26 cellular contexts compared by ENCODE assay signal in genomic region chr18:78629426-78629825, GRCh38.
"Had no signal": no experiment of that assay in that cellular context is flagged by ENCODE, and none has a peak within 500 bp of the region (broad histone marks: within the 10 kb centered on the region; RNA-seq: fewer than 3 reads in every experiment).

No MANE protein-coding gene starts in this region.

- H3K27me3 ChIP-seq: neural progenitor cell, ovary, testis, thyroid gland had no signal

- H3K4me2 ChIP-seq: neural progenitor cell had no signal

- H2AFZ ChIP-seq: neural progenitor cell had no signal

- H3K27ac Mint-ChIP-seq: naive B cell; natural killer cell; nephron progenitor cell; neural progenitor cell; stimulated activated effector memory CD8-positive, alpha-beta T cell treated with anti-CD3 and anti-CD28 coated beads, Interleukin-12 subunit alpha, Interleukin-12 subunit beta, amount 100 ng/mL, for 72 hours; stimulated activated naive CD8-positive, alpha-beta T cell treated with anti-CD3 and anti-CD28 coated beads, Interleukin-15, amount 100 ng/mL, for 72 hours had no signal

- H3K9me3 Mint-ChIP-seq: natural killer cell had no signal

- H3K27ac ChIP-seq: lower lobe of right lung, neural progenitor cell, ovary, prostate gland, spleen, testis, thyroid gland, upper lobe of right lung had no signal

- DNase-seq: hippocampal formation; kidney glomerular epithelial cell; left cardiac atrium; lower lobe of right lung; mammary epithelial cell; mesenchymal stem cell; naive B cell; natural killer cell; nephron progenitor cell; ovary; retina; right cardiac atrium; small intestine; spleen; stimulated activated CD4-positive, alpha-beta T cell treated with anti-CD3 and anti-CD28 coated beads, Interleukin-4, amount 100 ng/mL, for 24 hours; stimulated activated naive CD4-positive, alpha-beta T cell treated with Interleukin-2 at 50 U/mL for 16 hours; stimulated activated naive CD8-positive, alpha-beta T cell treated with anti-CD3 and anti-CD28 coated beads, Interleukin-15, amount 100 ng/mL, for 72 hours; testis; thyroid gland; trophoblast cell; upper lobe of right lung had no signal

- H3K36me3 Mint-ChIP-seq: natural killer cell; stimulated activated effector memory CD8-positive, alpha-beta T cell treated with anti-CD3 and anti-CD28 coated beads, Interleukin-12 subunit alpha, Interleukin-12 subunit beta, amount 100 ng/mL, for 72 hours had no signal

- ATAC-seq: left cardiac atrium; left lobe of liver; lower lobe of right lung; natural killer cell; right cardiac atrium; sciatic nerve; stimulated activated effector memory CD8-positive, alpha-beta T cell treated with anti-CD3 and anti-CD28 coated beads, Interleukin-12 subunit alpha, Interleukin-12 subunit beta, amount 100 ng/mL, for 72 hours; stimulated activated naive CD8-positive, alpha-beta T cell treated with anti-CD3 and anti-CD28 coated beads, Interleukin-15, amount 100 ng/mL, for 72 hours; upper lobe of right lung had no signal

- H3K4me1 ChIP-seq: lower lobe of right lung, prostate gland, spleen, testis, thyroid gland, upper lobe of right lung had no signal

- H3K4me3 Mint-ChIP-seq: naive B cell; natural killer cell; nephron progenitor cell; neural progenitor cell; stimulated activated effector memory CD8-positive, alpha-beta T cell treated with anti-CD3 and anti-CD28 coated beads, Interleukin-12 subunit alpha, Interleukin-12 subunit beta, amount 100 ng/mL, for 72 hours; stimulated activated naive CD8-positive, alpha-beta T cell treated with anti-CD3 and anti-CD28 coated beads, Interleukin-15, amount 100 ng/mL, for 72 hours had no signal

- H3K9me3 ChIP-seq: lower lobe of right lung, ovary, prostate gland, testis, thyroid gland, upper lobe of right lung had no signal

- H3K9ac ChIP-seq: neural progenitor cell had no signal

- H3K36me3 ChIP-seq: lower lobe of right lung, neural progenitor cell, ovary, prostate gland, spleen, thyroid gland, upper lobe of right lung had no signal

- H3K4me3 ChIP-seq: lower lobe of right lung, neural progenitor cell, ovary, prostate gland, spleen, testis, thyroid gland, upper lobe of right lung had no signal
